Comparison of ENCODE assay signal across 8 cellular contexts in the genomic region with DNA sequence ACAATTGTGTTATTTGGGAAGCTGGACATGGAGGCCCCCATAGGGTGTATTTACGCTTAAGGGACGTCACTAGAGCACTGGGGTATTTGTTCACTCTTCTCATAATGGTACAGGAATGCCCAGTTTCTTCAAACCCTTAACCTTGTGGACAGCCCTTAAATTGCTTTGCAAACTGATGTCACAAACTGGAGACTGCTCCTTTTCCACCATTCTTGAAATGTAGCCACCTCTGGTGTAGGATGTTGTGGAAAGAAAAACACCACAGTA.
A peak's percentile ranks its signal among the peaks of the same experiment; 100 is the strongest.
DNase-seq lines count a peak whose midpoint lies in the region; ATAC-seq lines count a peak whose summit lies in the region.

No MANE protein-coding gene starts in this region.

- DNase-seq in HAP-1 (ENCODE audit: low spot score in 2 of 2) (no peak), NCI-H1092 (lab: John Stamatoyannopoulos, UW) (no peak), DMS79 (lab: John Stamatoyannopoulos, UW) (no peak)
- no peak for DNase-seq in stimulated activated naive B cell treated with anti-CD40 and anti-IgM and Interleukin-4, amounts not matched to agents 10 μg/mL and 1 μg/mL and 100 μg/mL, for 72 hours

- H3K36me3 ChIP-seq in ACC112 (ENCODE audit: insufficient read depth, low read length) (peaks cover 44% of the 10 kb centered on the region), HAP-1 (replicated peaks) (peaks cover 47% of the 10 kb centered on the region)

- H3K4me1 ChIP-seq in ACC112 (ENCODE audit: control insufficient read depth, insufficient read depth, low read length, unreplicated experiment) (peaks cover 52% of the 10 kb centered on the region), HAP-1 (peaks cover 15% of the 10 kb centered on the region)

- H3K4me1 Mint-ChIP-seq in activated naive CD8-positive, alpha-beta T cell (ENCODE audit: low read depth), result peaks cover 67% of the 10 kb centered on the region
- H3K4me1 Mint-ChIP-seq in stimulated activated naive B cell treated with anti-CD40 and anti-IgM and Interleukin-4, amounts not matched to agents 10 μg/mL and 1 μg/mL and 100 μg/mL, for 72 hours, result peaks cover 33 to 71% of the 10 kb centered on the region in 2 donors

- H3K9me3 Mint-ChIP-seq in activated naive CD8-positive, alpha-beta T cell (ENCODE audit: low read depth), result no peaks in the 10 kb centered on the region
- no peaks in the 10 kb centered on the region for H3K9me3 Mint-ChIP-seq in stimulated activated naive B cell treated with anti-CD40 and anti-IgM and Interleukin-4, amounts not matched to agents 10 μg/mL and 1 μg/mL and 100 μg/mL, for 72 hours

- H3K36me3 Mint-ChIP-seq in activated naive CD8-positive, alpha-beta T cell, result peaks cover 20% of the 10 kb centered on the region
- H3K36me3 Mint-ChIP-seq in stimulated activated naive B cell treated with anti-CD40 and anti-IgM and Interleukin-4, amounts not matched to agents 10 μg/mL and 1 μg/mL and 100 μg/mL, for 72 hours, result peaks cover 41 to 58% of the 10 kb centered on the region in 2 donors

- peak overlapping the region; percentile 100 for H3K4me3 ChIP-seq in ACC112 (ENCODE audit: low read depth, low read length)
- peak overlapping the region; percentile 85 for H3K4me3 ChIP-seq in HAP-1
- peak overlapping the region; percentile 88 for H3K4me3 ChIP-seq in iPS-11a (ENCODE audit: low read depth, low read length)

- H3K27ac Mint-ChIP-seq in activated naive CD8-positive, alpha-beta T cell, result peak overlapping the region; percentile 95
- H3K27ac Mint-ChIP-seq in stimulated activated naive B cell treated with anti-CD40 and anti-IgM and Interleukin-4, amounts not matched to agents 10 μg/mL and 1 μg/mL and 100 μg/mL, for 72 hours, result peak overlapping the region; percentile 99

- peak overlapping the region; percentile 98 for H3K27ac ChIP-seq in ACC112 (ENCODE audit: low read depth, low read length)

- H3K27me3 ChIP-seq in ACC112 (ENCODE audit: insufficient read depth, low read length) (no peaks in the 10 kb centered on the region), HAP-1 (ENCODE audit: low read depth) (no peaks in the 10 kb centered on the region)

- peaks cover 96% of the 10 kb centered on the region for H3K79me2 ChIP-seq in ACC112 (ENCODE audit: control insufficient read depth, insufficient read depth, low read length, unreplicated experiment)

- H3K27me3 Mint-ChIP-seq in activated naive CD8-positive, alpha-beta T cell, result no peaks in the 10 kb centered on the region
- H3K27me3 Mint-ChIP-seq in stimulated activated naive B cell treated with anti-CD40 and anti-IgM and Interleukin-4, amounts not matched to agents 10 μg/mL and 1 μg/mL and 100 μg/mL, for 72 hours, result no peaks in the 10 kb centered on the region

- H3K9me3 ChIP-seq in HAP-1, result no peaks in the 10 kb centered on the region

- H3K4me3 Mint-ChIP-seq in activated naive CD8-positive, alpha-beta T cell, result peak overlapping the region; percentile 98
- peak overlapping the region; percentile 95 to 96 for H3K4me3 Mint-ChIP-seq in stimulated activated naive B cell treated with anti-CD40 and anti-IgM and Interleukin-4, amounts not matched to agents 10 μg/mL and 1 μg/mL and 100 μg/mL, for 72 hours

- no peak overlapping the region for H2AFZ ChIP-seq in ACC112 (ENCODE audit: low read length, unreplicated experiment)

- ATAC-seq in stimulated activated naive B cell treated with anti-CD40 and anti-IgM and Interleukin-4, amounts not matched to agents 10 μg/mL and 1 μg/mL and 100 μg/mL, for 72 hours (replicated peaks), result peak in 1 of 2 donors; percentile 6
- no peak for ATAC-seq in HG03439 (IDR thresholded peaks at IDR 0.05; ENCODE audit: unreplicated experiment)

- in situ Hi-C loops in HAP-1 (cut with MboI; ENCODE audit: low sequenced_read_pairs), result no loop called here
